Comparison of ENCODE assay signal across 1 cellular context in the genomic region with DNA sequence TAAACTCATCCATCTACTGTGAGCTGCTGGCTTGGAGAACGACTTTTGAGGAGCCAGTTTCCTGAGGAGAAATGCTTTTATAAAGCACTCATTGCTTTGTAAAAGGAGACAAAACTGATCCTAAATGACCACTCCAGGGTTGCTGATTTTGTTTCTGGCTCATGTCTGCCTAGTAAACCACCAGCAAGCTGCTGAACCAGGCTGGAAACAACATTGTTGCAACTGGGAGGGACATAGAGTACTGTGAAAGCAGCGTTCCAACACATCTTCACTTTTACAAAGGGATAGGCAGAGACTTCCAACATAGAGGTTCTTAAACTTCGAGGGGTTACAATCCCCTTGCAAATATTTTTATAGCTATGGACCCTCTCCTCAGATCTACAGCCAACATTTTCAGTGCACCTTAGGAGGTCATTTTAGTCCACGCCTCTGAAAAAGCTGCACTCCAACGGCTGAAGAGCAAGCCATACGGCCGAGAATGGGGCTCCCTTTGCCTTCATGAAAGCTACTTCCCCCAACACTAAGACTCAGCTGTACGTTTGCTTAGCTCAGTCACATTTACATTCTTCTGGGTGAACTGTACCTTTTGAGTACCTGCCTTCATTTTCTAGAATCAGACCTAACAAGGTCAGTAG.
TF ChIP-seq lines count a peak whose summit lies in the region.

No MANE protein-coding gene starts in this region.

TF ChIP-seq in HepG2, 621 proteins besides CTCF, POLR2A, EP300 and RAD21:
- TF ChIP-seq RXRA (CRISPR knock-in tag; IDR thresholded peaks at IDR 0.05) (no peak), ZNF331 (CRISPR knock-in tag; IDR thresholded peaks at IDR 0.05) (no peak), SALL2 (CRISPR knock-in tag; IDR thresholded peaks at IDR 0.05) (no peak), ZBTB44 (CRISPR knock-in tag; IDR thresholded peaks at IDR 0.05) (no peak), ZNF841 (CRISPR knock-in tag; IDR thresholded peaks at IDR 0.05; ENCODE audit: borderline replicate concordance) (no peak), ZNF296 (CRISPR knock-in tag; conservative IDR thresholded peaks at IDR 0.05) (no peak), ZNF749 (CRISPR knock-in tag; IDR thresholded peaks at IDR 0.05; ENCODE audit: borderline replicate concordance) (no peak), DMAP1 (CRISPR knock-in tag; IDR thresholded peaks at IDR 0.05) (no peak), ZNF550 (CRISPR knock-in tag; IDR thresholded peaks at IDR 0.05; ENCODE audit: borderline replicate concordance) (no peak), ZNF275 (CRISPR knock-in tag; IDR thresholded peaks at IDR 0.05; ENCODE audit: borderline replicate concordance) (no peak)
TF ChIP-seq in HepG2: peak in this region for 0.
